17 cellular contexts compared by ENCODE assay signal in genomic region chr11:93504110-93505095, GRCh38. TPM values are rescaled to one million over a fixed set of nuclear protein-coding genes. Genes with fewer than 3 reads are reported as not detected.
A peak's percentile ranks its signal among the peaks of the same experiment; 100 is the strongest.
DNase-seq lines count a peak whose midpoint lies in the region; ATAC-seq, FAIRE-seq and TF ChIP-seq lines count a peak whose summit lies in the region.
"Had no signal": no experiment of that assay in that cellular context is flagged by ENCODE, and none has a peak within 500 bp of the region (broad histone marks: within the 10 kb centered on the region; RNA-seq: fewer than 3 reads in every experiment).

No MANE protein-coding gene starts in this region.

- H3K27me3 Mint-ChIP-seq in natural killer cell (ENCODE audit: low read depth in 2 of 2) = no peaks in the 10 kb centered on the region
- H3K27me3 Mint-ChIP-seq in natural killer cell treated with Interleukin-12 subunit alpha and Interleukin-12 subunit beta and Interleukin-15 and Interleukin-18, amount 100 ng/mL, for 72 hours = no peaks in the 10 kb centered on the region
- no peaks in the 10 kb centered on the region for H3K27me3 Mint-ChIP-seq in activated T-helper 17 cell treated with anti-CD3 and anti-CD28 coated beads, Interleukin-2, amount 50 U/mL, for 72 hours
- peaks cover 1 to 4% of the 10 kb centered on the region in 2 donors for H3K27me3 Mint-ChIP-seq in CD8-positive, alpha-beta memory T cell
- H3K27me3 Mint-ChIP-seq: CD4-positive, CD25-positive, alpha-beta regulatory T cell had no signal

- POLR2A ChIA-PET in CD8-positive, alpha-beta memory T cell (lab: Charles Lee) = no interaction called here

- CTCF ChIA-PET in CD8-positive, alpha-beta memory T cell (lab: Charles Lee) = no interaction called here

- no peak overlapping the region for H3K4me3 Mint-ChIP-seq in natural killer cell
- no peak overlapping the region for H3K4me3 Mint-ChIP-seq in natural killer cell treated with Interleukin-12 subunit alpha and Interleukin-12 subunit beta and Interleukin-15 and Interleukin-18, amount 100 ng/mL, for 72 hours
- peak overlapping the region; percentile 1 for H3K4me3 Mint-ChIP-seq in activated T-helper 17 cell treated with anti-CD3 and anti-CD28 coated beads, Interleukin-2, amount 50 U/mL, for 72 hours
- no peak overlapping the region for H3K4me3 Mint-ChIP-seq in CD8-positive, alpha-beta memory T cell
- H3K4me3 Mint-ChIP-seq: CD4-positive, CD25-positive, alpha-beta regulatory T cell had no signal

- DNase-seq in natural killer cell = no peak
- no peak for DNase-seq in natural killer cell treated with Interleukin-12 subunit alpha and Interleukin-12 subunit beta and Interleukin-15 and Interleukin-18, amount 100 ng/mL, for 72 hours (ENCODE audit: low spot score)
- peak; percentile 82 to 89 for DNase-seq in NCI-H526 (lab: John Stamatoyannopoulos, UW)
- peak; percentile 49 for DNase-seq in renal cortical epithelial cell (ENCODE audit: low read depth)
- no peak for DNase-seq in epidermal melanocyte (ENCODE audit: insufficient read length, low spot score)
- DNase-seq in CD8-positive, alpha-beta memory T cell = no peak
- no peak for DNase-seq in GM12892 (ENCODE audit: insufficient read length)
- DNase-seq: ACHN; CD4-positive, CD25-positive, alpha-beta regulatory T cell; DND-41; GDM1; GM23248; NCI-H187; NCI-H510A; PC-9 had no signal

- no peaks in the 10 kb centered on the region for H3K36me3 Mint-ChIP-seq in natural killer cell
- peaks cover 6% of the 10 kb centered on the region for H3K36me3 Mint-ChIP-seq in natural killer cell treated with Interleukin-12 subunit alpha and Interleukin-12 subunit beta and Interleukin-15 and Interleukin-18, amount 100 ng/mL, for 72 hours
- H3K36me3 Mint-ChIP-seq in activated T-helper 17 cell treated with anti-CD3 and anti-CD28 coated beads, Interleukin-2, amount 50 U/mL, for 72 hours (ENCODE audit: low read depth) = no peaks in the 10 kb centered on the region
- H3K36me3 Mint-ChIP-seq in CD8-positive, alpha-beta memory T cell = no peaks in the 10 kb centered on the region
- H3K36me3 Mint-ChIP-seq: CD4-positive, CD25-positive, alpha-beta regulatory T cell had no signal

- ATAC-seq in natural killer cell = peak in 2 of 3 donors; percentile 24 to 48
- ATAC-seq in natural killer cell treated with Interleukin-12 subunit alpha and Interleukin-12 subunit beta and Interleukin-15 and Interleukin-18, amount 100 ng/mL, for 72 hours = no peak
- ATAC-seq in activated T-helper 17 cell treated with anti-CD3 and anti-CD28 coated beads, Interleukin-2, amount 50 U/mL, for 72 hours (replicated peaks) = peak; percentile 81

- TF ChIP-seq POLR2A in GM12892 (IDR thresholded peaks at IDR 0.05; ENCODE audit: low read depth, low read length) = no peak

- no peaks in the 10 kb centered on the region for H3K27me3 ChIP-seq in CD8-positive, alpha-beta memory T cell (ENCODE audit: insufficient read depth, low read length, poor library complexity, severe bottlenecking)

- H3K4me1 ChIP-seq in CD8-positive, alpha-beta memory T cell (ENCODE audit: insufficient read depth, low read length) = no peaks in the 10 kb centered on the region

- intact Hi-C loops in natural killer cell (cut with micrococcal nuclease) = no loop called here

- FAIRE-seq in GM12892 (lab: Jason Lieb, UNC) = no peak

- no peak overlapping the region for H3K4me3 ChIP-seq in CD8-positive, alpha-beta memory T cell (ENCODE audit: low read length)
- H3K4me3 ChIP-seq: GM23248, PC-9, SK-N-MC had no signal

- no peaks in the 10 kb centered on the region for H3K36me3 ChIP-seq in CD8-positive, alpha-beta memory T cell (ENCODE audit: insufficient read depth, low read length)

- H3K4me1 Mint-ChIP-seq in natural killer cell = peaks cover 13 to 16% of the 10 kb centered on the region in 2 donors
- peaks cover 12 to 17% of the 10 kb centered on the region in 2 donors for H3K4me1 Mint-ChIP-seq in natural killer cell treated with Interleukin-12 subunit alpha and Interleukin-12 subunit beta and Interleukin-15 and Interleukin-18, amount 100 ng/mL, for 72 hours (ENCODE audit: low read depth in 2 of 2)
- H3K4me1 Mint-ChIP-seq in activated T-helper 17 cell treated with anti-CD3 and anti-CD28 coated beads, Interleukin-2, amount 50 U/mL, for 72 hours = peaks cover 7% of the 10 kb centered on the region
- H3K4me1 Mint-ChIP-seq in CD8-positive, alpha-beta memory T cell = no peaks in the 10 kb centered on the region
- H3K4me1 Mint-ChIP-seq: CD4-positive, CD25-positive, alpha-beta regulatory T cell had no signal

- no peak overlapping the region for H3K27ac Mint-ChIP-seq in natural killer cell
- no peak overlapping the region for H3K27ac Mint-ChIP-seq in natural killer cell treated with Interleukin-12 subunit alpha and Interleukin-12 subunit beta and Interleukin-15 and Interleukin-18, amount 100 ng/mL, for 72 hours
- H3K27ac Mint-ChIP-seq in activated T-helper 17 cell treated with anti-CD3 and anti-CD28 coated beads, Interleukin-2, amount 50 U/mL, for 72 hours = peak overlapping the region; percentile 80
- no peak overlapping the region for H3K27ac Mint-ChIP-seq in CD8-positive, alpha-beta memory T cell
- H3K27ac Mint-ChIP-seq: CD4-positive, CD25-positive, alpha-beta regulatory T cell had no signal

- no peaks in the 10 kb centered on the region for H3K9me3 ChIP-seq in CD8-positive, alpha-beta memory T cell (ENCODE audit: low read length)

- H3K27ac ChIP-seq in CD8-positive, alpha-beta memory T cell (ENCODE audit: low read depth, low read length) = no peak overlapping the region
- H3K27ac ChIP-seq: GM23248, PC-9, SK-N-MC had no signal

- no peaks in the 10 kb centered on the region for H3K9me3 Mint-ChIP-seq in natural killer cell
- no peaks in the 10 kb centered on the region for H3K9me3 Mint-ChIP-seq in natural killer cell treated with Interleukin-12 subunit alpha and Interleukin-12 subunit beta and Interleukin-15 and Interleukin-18, amount 100 ng/mL, for 72 hours
- no peaks in the 10 kb centered on the region for H3K9me3 Mint-ChIP-seq in activated T-helper 17 cell treated with anti-CD3 and anti-CD28 coated beads, Interleukin-2, amount 50 U/mL, for 72 hours
- H3K9me3 Mint-ChIP-seq in CD8-positive, alpha-beta memory T cell = no peaks in the 10 kb centered on the region

- TF ChIP-seq CTCF in natural killer cell (IDR thresholded peaks at IDR 0.05) = no peak

RNA-seq across cellular contexts. Expression of gene SMCO4, which starts 38.8 kb away (rescaled TPM):
- total RNA-seq in natural killer cell (1 to 10 TPM; 2.7 to 4.6 (median 3.6) TPM), renal cortical epithelial cell (15.6 and 17.5 TPM in 2 replicates)
- total RNA-seq in natural killer cell treated with Interleukin-12 subunit alpha and Interleukin-12 subunit beta and Interleukin-15 and Interleukin-18, amount 100 ng/mL, for 72 hours = 10 to 100 TPM; 12.7 to 17.9 TPM
- 10 to 100 TPM; 49.3 to 82.4 TPM for total RNA-seq in activated T-helper 17 cell treated with anti-CD3 and anti-CD28 coated beads, Interleukin-2, amount 50 U/mL, for 72 hours
- total RNA-seq in CD8-positive, alpha-beta memory T cell = 10 to 100 TPM in 1 of 2 experiments, 1 to 10 TPM in 1; 8.2 to 10.8 TPM
- 9.0 TPM for polyA plus RNA-seq in CD8-positive, alpha-beta memory T cell
- polyA plus RNA-seq in GM12892 (2012; ENCODE audit: missing spikeins) = 20.8 TPM

Comparison
In these comparisons a context has a peak if more than half of its experiments do, and no peak if none do; other contexts are left out.
1. ATAC-seq: peak in natural killer cell (2 of 3) and activated T-helper 17 cell treated with anti-CD3 and anti-CD28 coated beads, Interleukin-2, amount 50 U/mL, for 72 hours (single experiment); none in natural killer cell treated with Interleukin-12 subunit alpha and Interleukin-12 subunit beta and Interleukin-15 and Interleukin-18, amount 100 ng/mL, for 72 hours (0 of 2).
2. DNase-seq: peak in NCI-H526 (2 of 2) and renal cortical epithelial cell (single experiment); none in natural killer cell (single experiment), natural killer cell treated with Interleukin-12 subunit alpha and Interleukin-12 subunit beta and Interleukin-15 and Interleukin-18, amount 100 ng/mL, for 72 hours (single experiment), epidermal melanocyte (single experiment), CD8-positive, alpha-beta memory T cell (0 of 5) and GM12892 (single experiment).